Comparison of ENCODE assay signal across 1 cellular context in the genomic region with DNA sequence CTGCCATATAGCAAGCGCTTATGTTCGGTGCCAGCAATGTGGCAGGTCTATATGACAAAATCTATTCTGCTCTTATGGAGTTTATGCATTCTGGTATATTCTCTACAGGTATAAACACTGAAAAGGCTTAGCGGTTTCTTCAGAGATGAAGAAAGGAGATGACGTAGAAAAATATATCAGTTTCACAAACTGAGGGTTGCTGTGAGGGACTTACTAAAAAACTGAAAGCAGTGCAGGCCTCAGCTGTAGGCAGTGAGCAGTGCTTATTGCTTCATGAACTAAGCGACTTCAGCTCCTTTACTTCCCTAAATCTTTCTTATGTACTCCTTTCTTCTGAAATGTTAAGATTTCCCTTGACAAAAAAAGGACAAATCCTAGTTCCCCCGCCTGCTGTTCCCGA.
TF ChIP-seq lines count a peak whose summit lies in the region.

No MANE protein-coding gene starts in this region.

TF ChIP-seq in IMR-90, 13 proteins besides CTCF, POLR2A, EP300 and RAD21:
- TF ChIP-seq CHD1 (IDR thresholded peaks at IDR 0.05; ENCODE audit: low read depth, low read length) (no peak), BHLHE40 (IDR thresholded peaks at IDR 0.05; ENCODE audit: low read depth, low read length) (no peak), RFX5 (IDR thresholded peaks at IDR 0.05; ENCODE audit: low read depth, low read length) (no peak), MXI1 (IDR thresholded peaks at IDR 0.05; ENCODE audit: borderline replicate concordance, low read depth, low read length) (no peak)
- TF ChIP-seq, protein P1, sequence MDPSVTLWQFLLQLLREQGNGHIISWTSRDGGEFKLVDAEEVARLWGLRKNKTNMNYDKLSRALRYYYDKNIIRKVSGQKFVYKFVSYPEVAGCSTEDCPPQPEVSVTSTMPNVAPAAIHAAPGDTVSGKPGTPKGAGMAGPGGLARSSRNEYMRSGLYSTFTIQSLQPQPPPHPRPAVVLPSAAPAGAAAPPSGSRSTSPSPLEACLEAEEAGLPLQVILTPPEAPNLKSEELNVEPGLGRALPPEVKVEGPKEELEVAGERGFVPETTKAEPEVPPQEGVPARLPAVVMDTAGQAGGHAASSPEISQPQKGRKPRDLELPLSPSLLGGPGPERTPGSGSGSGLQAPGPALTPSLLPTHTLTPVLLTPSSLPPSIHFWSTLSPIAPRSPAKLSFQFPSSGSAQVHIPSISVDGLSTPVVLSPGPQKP (IDR thresholded peaks at IDR 0.05; ENCODE audit: borderline replicate concordance, low read depth, low read length), result no peak
TF ChIP-seq in IMR-90: peak in this region for 0.
